Comparison of ENCODE assay signal across 8 cellular contexts in the genomic region with DNA sequence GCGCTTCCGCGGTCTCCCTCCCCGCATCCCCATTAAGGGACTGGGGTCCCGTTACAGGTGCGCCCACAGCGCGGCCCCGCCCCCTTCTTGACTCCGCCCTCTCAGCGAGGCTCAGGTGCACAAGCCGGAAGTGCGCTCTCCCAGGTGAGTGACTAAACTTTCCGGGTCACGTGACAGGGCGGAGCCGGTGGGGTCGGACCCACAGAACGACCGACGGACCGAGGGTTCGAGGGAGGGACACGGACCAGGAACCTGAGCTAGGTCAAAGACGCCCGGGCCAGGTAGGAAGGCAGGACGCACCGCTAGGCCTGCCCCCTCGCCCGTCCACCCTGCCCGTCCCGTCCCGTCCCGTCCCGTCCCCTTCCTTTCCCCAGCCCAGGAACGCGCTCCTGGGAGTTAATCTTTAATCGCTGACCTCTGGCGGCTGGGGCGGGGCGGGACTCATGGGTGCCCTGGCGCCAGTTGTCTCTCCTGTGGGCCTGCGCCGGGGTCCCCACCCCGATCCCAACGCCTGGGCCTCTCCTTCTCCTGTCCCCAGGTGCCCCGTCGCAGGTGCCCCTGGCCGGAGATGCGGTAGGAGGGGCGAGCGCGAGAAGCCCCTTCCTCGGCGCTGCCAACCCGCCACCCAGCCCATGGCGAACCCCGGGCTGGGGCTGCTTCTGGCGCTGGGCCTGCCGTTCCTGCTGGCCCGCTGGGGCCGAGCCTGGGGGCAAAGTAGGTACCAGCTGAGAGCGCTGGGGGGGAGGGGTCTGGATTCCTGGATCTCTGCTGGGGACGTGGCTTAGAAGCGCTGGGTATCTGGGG. TPM values are rescaled to one million over a fixed set of nuclear protein-coding genes. Genes with fewer than 3 reads are reported as not detected.
DNase-seq lines count a peak whose midpoint lies in the region; ATAC-seq and TF ChIP-seq lines count a peak whose summit lies in the region.

A gene with protein sequence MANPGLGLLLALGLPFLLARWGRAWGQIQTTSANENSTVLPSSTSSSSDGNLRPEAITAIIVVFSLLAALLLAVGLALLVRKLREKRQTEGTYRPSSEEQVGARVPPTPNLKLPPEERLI (plus strand): TSS at position 202 of the 804 bp plus-strand sequence. CDS start 431 bp downstream, at position 633.

- H3K9ac ChIP-seq in ES-I3 (ENCODE audit: low read depth, low read length) = peak within 1 kb of the TSS; percentile 82
- H3K9ac ChIP-seq in PC-3 (ENCODE audit: low read length) = peak within 1 kb of the TSS; percentile 71
- H3K9ac ChIP-seq in trophoblast cell (ENCODE audit: low read length) = peak within 1 kb of the TSS; percentile 12

- no peaks in the 10 kb centered on the region for H4K20me1 ChIP-seq in PC-3 (ENCODE audit: low read length)

- peak within 1 kb of the TSS; percentile 83 for H3K14ac ChIP-seq in trophoblast cell (ENCODE audit: low read length)

- H3K4ac ChIP-seq in trophoblast cell (ENCODE audit: low read depth, low read length) = peak within 1 kb of the TSS; percentile 49

- H4K12ac ChIP-seq in trophoblast cell (ENCODE audit: low read depth, low read length) = peak within 1 kb of the TSS; percentile 49

- TSS peak; percentile 19 for BruUV-seq in PC-3 (replicated peaks; lab: Mats Ljungman, UMichigan)

- H2AK5ac ChIP-seq in trophoblast cell (ENCODE audit: low read length) = peak within 1 kb of the TSS; percentile 52

- H3K36me3 ChIP-seq in ES-I3 (ENCODE audit: insufficient read depth, low read length) = no peaks in the 10 kb centered on the region
- H3K36me3 ChIP-seq in PC-3 (ENCODE audit: low read depth, low read length) = peaks cover 5% of the 10 kb centered on the region; the same call in 1 of the 2 replicates
- H3K36me3 ChIP-seq in effector memory CD4-positive, alpha-beta T cell (ENCODE audit: control insufficient read depth, insufficient read depth, low read length) = peaks cover 8% of the 10 kb centered on the region
- peaks cover 7 to 11% of the 10 kb centered on the region in 2 experiments for H3K36me3 ChIP-seq in trophoblast cell (ENCODE audit: control insufficient read depth in 1 of 2, insufficient read depth in 2 of 2, low read length in 2 of 2)

- no peaks in the 10 kb centered on the region for H3F3A ChIP-seq in PC-3 (ENCODE audit: low read length, unreplicated experiment)

- intact Hi-C loops in PC-3 (cut with micrococcal nuclease) = loop anchor here (5.0 kb wide), 1 partner anchor 148 kb away; no protein-coding TSS in a partner anchor

- CTCF ChIA-PET in PC-3 (lab: Charles Lee) = no interaction called here

- H3K4me3 ChIP-seq in PC-3 (ENCODE audit: low read length) (peak within 1 kb of the TSS; percentile 96), trophoblast cell (ENCODE audit: low read depth, low read length) (peak within 1 kb of the TSS; percentile 83)
- H3K4me3 ChIP-seq in effector memory CD4-positive, alpha-beta T cell (ENCODE audit: insufficient read depth, low read depth, low read length, poor library complexity, severe bottlenecking) = peak within 1 kb of the TSS; percentile 43

- DNase-seq in PC-3 (peak; percentile 93), trophoblast cell (peak; percentile 31 to 57), Ammon's horn (ENCODE audit: low spot score) (no peak), retina (no peak)
- peak in 2 of 3 donors; percentile 26 to 32 for DNase-seq in effector memory CD4-positive, alpha-beta T cell

- H3K27ac ChIP-seq in PC-3 (ENCODE audit: low read length) (no peak within 1 kb of the TSS), trophoblast cell (ENCODE audit: low read depth, low read length) (no peak within 1 kb of the TSS)
- no peak within 1 kb of the TSS for H3K27ac ChIP-seq in effector memory CD4-positive, alpha-beta T cell (ENCODE audit: insufficient read depth, low read length, poor library complexity, severe bottlenecking)

- peak within 1 kb of the TSS; percentile 97 for H2AFZ ChIP-seq in PC-3 (ENCODE audit: low read length)
- peak within 1 kb of the TSS; percentile 68 for H2AFZ ChIP-seq in trophoblast cell (ENCODE audit: insufficient read depth, low read length, poor library complexity)

- TF ChIP-seq CTCF in PC-3 (conservative IDR thresholded peaks at IDR 0.05; ENCODE audit: low read depth, low read length) = no peak

- H2BK5ac ChIP-seq in trophoblast cell (ENCODE audit: low read depth, low read length, poor library complexity) = peak within 1 kb of the TSS; percentile 58

- POLR2A ChIA-PET in PC-3 (lab: Charles Lee; ENCODE audit: unreplicated experiment) = no interaction called here

- no peaks in the 10 kb centered on the region for H3K9me2 ChIP-seq in PC-3 (replicated peaks; ENCODE audit: low read length)

- H3K27me3 ChIP-seq in PC-3 (ENCODE audit: low read length) = no peaks in the 10 kb centered on the region
- H3K27me3 ChIP-seq in effector memory CD4-positive, alpha-beta T cell (replicated peaks; ENCODE audit: control insufficient read depth, insufficient read depth, low read length, poor library complexity, severe bottlenecking) = no peaks in the 10 kb centered on the region
- H3K27me3 ChIP-seq in trophoblast cell (ENCODE audit: insufficient read depth, low read length) = no peaks in the 10 kb centered on the region

- H3K9me3 ChIP-seq in ES-I3 (ENCODE audit: control insufficient read depth, insufficient read depth, low read length) (no peaks in the 10 kb centered on the region), PC-3 (ENCODE audit: low read length) (no peaks in the 10 kb centered on the region), trophoblast cell (ENCODE audit: insufficient read depth, low read depth, low read length) (no peaks in the 10 kb centered on the region)
- H3K9me3 ChIP-seq in effector memory CD4-positive, alpha-beta T cell (ENCODE audit: control insufficient read depth, low read length) = no peaks in the 10 kb centered on the region

- peak within 1 kb of the TSS; percentile 58 for H3K18ac ChIP-seq in trophoblast cell (ENCODE audit: low read length)

- H4K8ac ChIP-seq in trophoblast cell (ENCODE audit: low read depth, low read length) = peak within 1 kb of the TSS; percentile 80

- H3K23ac ChIP-seq in trophoblast cell (ENCODE audit: low read length) = no peak within 1 kb of the TSS

- H4K91ac ChIP-seq in trophoblast cell (ENCODE audit: low read depth, low read length) = peak within 1 kb of the TSS; percentile 79

- peak; percentile 4; the same call in 1 of the 2 replicates for ATAC-seq in PC-3
- ATAC-seq in HG02870 (IDR thresholded peaks at IDR 0.05; ENCODE audit: unreplicated experiment) = no peak
- no peak for ATAC-seq in HG03439 (IDR thresholded peaks at IDR 0.05; ENCODE audit: unreplicated experiment)

- peaks cover 5% of the 10 kb centered on the region; the same call in 1 of the 2 replicates for H3K4me1 ChIP-seq in ES-I3 (ENCODE audit: insufficient read depth, low read length)
- peaks cover 9% of the 10 kb centered on the region; the same call in 1 of the 2 replicates for H3K4me1 ChIP-seq in PC-3 (ENCODE audit: insufficient read depth, low read length)
- H3K4me1 ChIP-seq in effector memory CD4-positive, alpha-beta T cell (ENCODE audit: control insufficient read depth, insufficient read depth, low read length, poor library complexity, severe bottlenecking) = peaks cover 12% of the 10 kb centered on the region
- peaks cover 5 to 13% of the 10 kb centered on the region in 2 experiments for H3K4me1 ChIP-seq in trophoblast cell (ENCODE audit: control insufficient read depth in 1 of 2, insufficient read depth in 2 of 2, low read length in 2 of 2)

- H3K79me1 ChIP-seq in trophoblast cell (ENCODE audit: low read length) = peaks cover 8% of the 10 kb centered on the region

- no peak within 1 kb of the TSS for H2BK12ac ChIP-seq in trophoblast cell (ENCODE audit: low read length)

- peak within 1 kb of the TSS; percentile 5 for H2BK120ac ChIP-seq in trophoblast cell (ENCODE audit: insufficient read depth, low read length, poor library complexity)

- H3K4me2 ChIP-seq in PC-3 (ENCODE audit: low read length) (peak within 1 kb of the TSS; percentile 98), trophoblast cell (ENCODE audit: low read length) (peak within 1 kb of the TSS; percentile 88)

- WGBS in trophoblast cell (ENCODE audit: extremely low coverage, insufficient coverage, insufficient read length) = no CpG with 5 or more reads among the region's 65 CpGs

- H3K79me2 ChIP-seq in PC-3 (ENCODE audit: low read length) (peaks cover 14% of the 10 kb centered on the region), trophoblast cell (ENCODE audit: control insufficient read depth, insufficient read depth, low read length, poor library complexity) (peaks cover 5% of the 10 kb centered on the region)

RNA-seq across cellular contexts. Expression of the gene that starts here (rescaled TPM):
- 67.4 and 71.3 TPM in 2 replicates for total RNA-seq in PC-3 (2014; rRNA removed)
- polyA plus RNA-seq in trophoblast cell (2013) = 24.9 and 27.6 TPM in 2 replicates

Comparison
In these comparisons a context has a peak if more than half of its experiments do, and no peak if none do; other contexts are left out.
1. H3K9ac ChIP-seq: peak in every context shown above with its lines; median percentile 82 in ES-I3; 71 in PC-3; 12 in trophoblast cell.
2. DNase-seq: peak in PC-3 (single experiment), effector memory CD4-positive, alpha-beta T cell (2 of 3) and trophoblast cell (2 of 2); none in Ammon's horn (single experiment) and retina (single experiment).
3. H3K4me3 ChIP-seq: peak in every context shown above with its lines; median percentile 96 in PC-3; 83 in trophoblast cell; 43 in effector memory CD4-positive, alpha-beta T cell.